In the genomic region with DNA sequence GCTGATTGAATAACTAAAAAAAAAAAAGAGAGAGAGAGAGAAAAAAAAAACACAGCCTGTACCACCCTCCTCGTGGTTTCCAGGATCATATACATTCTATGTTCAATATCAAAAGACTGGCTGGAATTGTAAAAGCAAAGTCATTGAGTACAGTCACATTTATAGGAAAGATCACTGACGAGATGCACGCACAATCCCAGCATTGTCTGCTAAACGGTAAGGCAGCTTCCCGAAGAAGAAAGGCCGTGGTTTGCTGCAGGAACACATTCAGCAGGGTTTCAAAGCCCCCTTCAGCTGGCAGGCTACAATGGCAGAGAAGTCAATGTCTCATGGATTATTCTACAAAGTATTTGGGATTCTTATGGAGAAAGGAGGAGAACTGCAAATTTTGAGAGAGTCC, we compare ENCODE assay signal across 16 cellular contexts. TPM values are rescaled to one million over a fixed set of nuclear protein-coding genes. Genes with fewer than 3 reads are reported as not detected.
A peak's percentile ranks its signal among the peaks of the same experiment; 100 is the strongest.
DNase-seq lines count a peak whose midpoint lies in the region; ATAC-seq, FAIRE-seq and TF ChIP-seq lines count a peak whose summit lies in the region.
"Had no signal": no experiment of that assay in that cellular context is flagged by ENCODE, and none has a peak within 500 bp of the region (broad histone marks: within the 10 kb centered on the region; RNA-seq: fewer than 3 reads in every experiment).

No MANE protein-coding gene starts in this region.

- H3K27me3 ChIP-seq in HepG2 (ENCODE audit: control insufficient read depth in 1 of 2, insufficient read depth in 2 of 2, low read length in 2 of 2): no peaks in the 10 kb centered on the region
- H3K27me3 ChIP-seq in right lobe of liver: no peaks in the 10 kb centered on the region
- H3K27me3 ChIP-seq: BLaER1 had no signal

- H3K9me3 ChIP-seq in HepG2 (ENCODE audit: low read length) (no peaks in the 10 kb centered on the region), right lobe of liver (no peaks in the 10 kb centered on the region)
- H3K9me3 ChIP-seq: BLaER1 had no signal

- H3K9me3 Mint-ChIP-seq in nephron progenitor cell: no peaks in the 10 kb centered on the region
- H3K9me3 Mint-ChIP-seq in activated T-helper 1 cell treated with anti-CD3 and anti-CD28 coated beads, Interleukin-12 subunit alpha, Interleukin-12 subunit beta, Interleukin-2, Interleukin-4 antibody, amounts not matched to agents 30 ng/mL and 10 ng/mL and 1 ng/mL, durations not matched to agents 14 hours and 24 hours and 36 hours: no peaks in the 10 kb centered on the region
- H3K9me3 Mint-ChIP-seq in activated T-cell treated with anti-CD3 and anti-CD28 coated beads, Interleukin-2, amount 50 U/mL, for 24 hours: no peaks in the 10 kb centered on the region
- H3K9me3 Mint-ChIP-seq: CD8-positive, alpha-beta memory T cell; GM23338 had no signal

- ATAC-seq in HepG2 (no peak), right lobe of liver (no peak)
- ATAC-seq: GM12878, GM23338 had no signal

- no peak overlapping the region for H3K4me2 ChIP-seq in HepG2 (ENCODE audit: low read depth, low read length)
- H3K4me2 ChIP-seq: BLaER1, GM23338 had no signal

- H3K9ac ChIP-seq in HepG2 (ENCODE audit: insufficient read depth, low read depth, low read length): no peak overlapping the region
- H3K9ac ChIP-seq: BLaER1 had no signal

- H3K27me3 Mint-ChIP-seq in nephron progenitor cell (ENCODE audit: low read depth, poor library complexity): no peaks in the 10 kb centered on the region
- H3K27me3 Mint-ChIP-seq in activated T-helper 1 cell treated with anti-CD3 and anti-CD28 coated beads, Interleukin-12 subunit alpha, Interleukin-12 subunit beta, Interleukin-2, Interleukin-4 antibody, amounts not matched to agents 30 ng/mL and 10 ng/mL and 1 ng/mL, durations not matched to agents 14 hours and 24 hours and 36 hours (ENCODE audit: insufficient read depth): no peaks in the 10 kb centered on the region
- H3K27me3 Mint-ChIP-seq in activated T-cell treated with anti-CD3 and anti-CD28 coated beads, Interleukin-2, amount 50 U/mL, for 24 hours: no peaks in the 10 kb centered on the region
- H3K27me3 Mint-ChIP-seq: CD8-positive, alpha-beta memory T cell had no signal

- peak overlapping the region; percentile 51 for H3K27ac Mint-ChIP-seq in nephron progenitor cell
- no peak overlapping the region for H3K27ac Mint-ChIP-seq in activated T-helper 1 cell treated with anti-CD3 and anti-CD28 coated beads, Interleukin-12 subunit alpha, Interleukin-12 subunit beta, Interleukin-2, Interleukin-4 antibody, amounts not matched to agents 30 ng/mL and 10 ng/mL and 1 ng/mL, durations not matched to agents 14 hours and 24 hours and 36 hours
- no peak overlapping the region for H3K27ac Mint-ChIP-seq in activated T-cell treated with anti-CD3 and anti-CD28 coated beads, Interleukin-2, amount 50 U/mL, for 24 hours
- H3K27ac Mint-ChIP-seq: CD8-positive, alpha-beta memory T cell; GM23338 had no signal

- peaks cover 35% of the 10 kb centered on the region for H3K36me3 Mint-ChIP-seq in nephron progenitor cell (ENCODE audit: low read depth)
- peaks cover 17% of the 10 kb centered on the region for H3K36me3 Mint-ChIP-seq in activated T-helper 1 cell treated with anti-CD3 and anti-CD28 coated beads, Interleukin-12 subunit alpha, Interleukin-12 subunit beta, Interleukin-2, Interleukin-4 antibody, amounts not matched to agents 30 ng/mL and 10 ng/mL and 1 ng/mL, durations not matched to agents 14 hours and 24 hours and 36 hours (ENCODE audit: low read depth)
- peaks cover 29% of the 10 kb centered on the region for H3K36me3 Mint-ChIP-seq in activated T-cell treated with anti-CD3 and anti-CD28 coated beads, Interleukin-2, amount 50 U/mL, for 24 hours (ENCODE audit: low read depth)

- in situ Hi-C loops in HepG2 (cut with HindIII; ENCODE audit: extremely low pct_ligation_motif_present, low pct_unique_long_range_greater_than_20kb): no loop called here
- in situ Hi-C loops in GM13977 (cut with MboI; ENCODE audit: low pct_unique_long_range_greater_than_20kb, low sequenced_read_pairs, unreplicated experiment): no loop called here

- no peak for TF ChIP-seq RAD21 in HepG2 (CRISPR knock-in tag; IDR thresholded peaks at IDR 0.05)

- no peaks in the 10 kb centered on the region for H4K20me1 ChIP-seq in HepG2 (ENCODE audit: insufficient read depth, low read length)
- H4K20me1 ChIP-seq: BLaER1 had no signal

- DNase-seq in HepG2 (ENCODE audit: low spot score): no peak
- no peak for DNase-seq in right lobe of liver
- peak; percentile 36 for DNase-seq in globus pallidus (ENCODE audit: low spot score)
- no peak for DNase-seq in nephron progenitor cell
- DNase-seq in activated T-helper 1 cell treated with anti-CD3 and anti-CD28 coated beads, Interleukin-12 subunit alpha, Interleukin-12 subunit beta, Interleukin-2, Interleukin-4 antibody, amounts not matched to agents 30 ng/mL and 10 ng/mL and 1 ng/mL, durations not matched to agents 14 hours and 24 hours and 36 hours (ENCODE audit: low spot score): no peak
- DNase-seq in GM13977 (ENCODE audit: low spot score): no peak
- no peak for DNase-seq in NCI-H2227 (lab: John Stamatoyannopoulos, UW; ENCODE audit: unreplicated experiment)
- DNase-seq in activated T-cell treated with anti-CD3 and anti-CD28 coated beads, Interleukin-2, amount 50 U/mL, for 24 hours: no peak
- DNase-seq: CD8-positive, alpha-beta memory T cell; DMS53; GF-D8; H7 had no signal

- no TSS peak for BruUV-seq in HepG2 (replicated peaks; lab: Mats Ljungman, UMichigan)

- intact Hi-C loops in HepG2 (cut with micrococcal nuclease; ENCODE audit: unreplicated experiment): no loop called here
- intact Hi-C loops in right lobe of liver (cut with DNase I): no loop called here
- intact Hi-C loops in activated T-helper 1 cell treated with anti-CD3 and anti-CD28 coated beads, Interleukin-12 subunit alpha, Interleukin-12 subunit beta, Interleukin-2, Interleukin-4 antibody, amounts not matched to agents 30 ng/mL and 10 ng/mL and 1 ng/mL, durations not matched to agents 14 hours and 24 hours and 36 hours (cut with micrococcal nuclease): no loop called here

- peaks cover 29% of the 10 kb centered on the region for H3K79me2 ChIP-seq in HepG2 (ENCODE audit: insufficient read depth, low read length)

- no peak overlapping the region for H3K4me3 Mint-ChIP-seq in nephron progenitor cell
- H3K4me3 Mint-ChIP-seq in activated T-helper 1 cell treated with anti-CD3 and anti-CD28 coated beads, Interleukin-12 subunit alpha, Interleukin-12 subunit beta, Interleukin-2, Interleukin-4 antibody, amounts not matched to agents 30 ng/mL and 10 ng/mL and 1 ng/mL, durations not matched to agents 14 hours and 24 hours and 36 hours: no peak overlapping the region
- H3K4me3 Mint-ChIP-seq in activated T-cell treated with anti-CD3 and anti-CD28 coated beads, Interleukin-2, amount 50 U/mL, for 24 hours: no peak overlapping the region
- H3K4me3 Mint-ChIP-seq: CD8-positive, alpha-beta memory T cell; GM23338 had no signal

- no peak overlapping the region for H3K4me3 ChIP-seq in HepG2 (replicated peaks in 1 of 3; ENCODE audit: insufficient read depth in 1 of 3, low read depth in 2 of 3, low read length in 3 of 3)
- H3K4me3 ChIP-seq in right lobe of liver: no peak overlapping the region
- H3K4me3 ChIP-seq: BLaER1, GM12878, GM23338 had no signal

- WGBS in HepG2 (ENCODE audit: low lambda C conversion rate): 95% methylated on average over 6 of the region's 6 CpGs
- 80% methylated on average over 2 of the region's 6 CpGs for WGBS in right lobe of liver (ENCODE audit: insufficient coverage, low coverage, low lambda C conversion rate, missing lambda C conversion rate)

- no peak for TF ChIP-seq CTCF in HepG2 (CRISPR knock-in tag; IDR thresholded peaks at IDR 0.05)
- no peak for TF ChIP-seq CTCF in right lobe of liver (IDR thresholded peaks at IDR 0.05)
- TF ChIP-seq CTCF in nephron progenitor cell (IDR thresholded peaks at IDR 0.05): no peak
- TF ChIP-seq CTCF in GM13977 (IDR thresholded peaks at IDR 0.05; ENCODE audit: extremely low read depth, insufficient read depth, missing control alignments): no peak

- CTCF ChIA-PET in HepG2 (lab: Yijun Ruan, JAX; ENCODE audit: low intra/inter-chr PET ratio, low total read pairs): no interaction called here

- no peak for TF ChIP-seq POLR2A in HepG2 (IDR thresholded peaks at IDR 0.05; ENCODE audit: insufficient read depth in 1 of 2, low read depth in 2 of 2, low read length in 2 of 2)
- no peak for TF ChIP-seq POLR2A in right lobe of liver (IDR thresholded peaks at IDR 0.05)

- H3K36me3 ChIP-seq in HepG2 (replicated peaks in 1 of 2; ENCODE audit: control insufficient read depth in 1 of 2, insufficient read depth in 2 of 2, low read length in 2 of 2) (peaks cover 23 to 61% of the 10 kb centered on the region in 2 experiments), right lobe of liver (peaks cover 0 to 4% (median 0%) of the 10 kb centered on the region in 4 donors)

- H3K4me1 ChIP-seq in HepG2 (ENCODE audit: insufficient read depth, low read length) (peaks cover 32% of the 10 kb centered on the region), right lobe of liver (peaks cover 0 to 11% (median 0%) of the 10 kb centered on the region in 4 donors)
- H3K4me1 ChIP-seq: BLaER1 had no signal

- no peaks in the 10 kb centered on the region for H3K4me1 Mint-ChIP-seq in nephron progenitor cell
- H3K4me1 Mint-ChIP-seq in activated T-helper 1 cell treated with anti-CD3 and anti-CD28 coated beads, Interleukin-12 subunit alpha, Interleukin-12 subunit beta, Interleukin-2, Interleukin-4 antibody, amounts not matched to agents 30 ng/mL and 10 ng/mL and 1 ng/mL, durations not matched to agents 14 hours and 24 hours and 36 hours (ENCODE audit: low read depth): no peaks in the 10 kb centered on the region
- no peaks in the 10 kb centered on the region for H3K4me1 Mint-ChIP-seq in activated T-cell treated with anti-CD3 and anti-CD28 coated beads, Interleukin-2, amount 50 U/mL, for 24 hours (ENCODE audit: low read depth)
- H3K4me1 Mint-ChIP-seq: CD8-positive, alpha-beta memory T cell had no signal

- H3K27ac ChIP-seq in HepG2 (ENCODE audit: extremely low read length, insufficient read depth, low read length) (no peak overlapping the region), right lobe of liver (no peak overlapping the region)
- H3K27ac ChIP-seq: 22Rv1, BLaER1 had no signal

- TF ChIP-seq EP300 in HepG2 (IDR thresholded peaks at IDR 0.05; ENCODE audit: low read depth in 2 of 2, low read length in 2 of 2) (no peak), HepG2 (CRISPR knock-in tag; IDR thresholded peaks at IDR 0.05; ENCODE audit: borderline replicate concordance) (no peak)

- no peak overlapping the region for H2AFZ ChIP-seq in HepG2 (ENCODE audit: low read length)
- H2AFZ ChIP-seq: GM23338 had no signal

- POLR2A ChIA-PET in HepG2 (lab: Yijun Ruan, JAX): interaction anchor here (1.5 kb wide), 1 partner anchor 38 kb away, joined by 4 read pairs; a partner anchor contains a TSS

- no peak for FAIRE-seq in HepG2 (lab: Jason Lieb, UNC)
- FAIRE-seq: GM12878 had no signal

RNA-seq across cellular contexts. Expression of a gene that starts 9.3 kb away (rescaled TPM):
- total RNA-seq in HepG2 (2016; rRNA removed; fragmentation: Illumina TruSeq; extraction: Trizol) (1,060 and 1,621 TPM in 2 replicates), right lobe of liver (10 to 100 TPM in 3 of 6 experiments, 1 to 10 TPM in 3; 1.5 to 26.6 (median 8.5) TPM)
- 149 and 161 TPM in 2 replicates for total RNA-seq in HepG2 (2016; cell fraction: cytosol; rRNA removed; fragmentation: Illumina TruSeq; extraction: Trizol; ENCODE audit: low read depth)
- total RNA-seq in HepG2 (2016; cell fraction: insoluble cytoplasmic fraction; rRNA removed; fragmentation: Illumina TruSeq; extraction: Trizol): 1,077 and 1,733 TPM in 2 replicates
- 191 and 197 TPM in 2 replicates for total RNA-seq in HepG2 (2016; cell fraction: membrane; rRNA removed; fragmentation: Illumina TruSeq; extraction: Trizol)
- total RNA-seq in HepG2 (2016; cell fraction: nucleus; rRNA removed; fragmentation: Illumina TruSeq; extraction: Trizol): 379 and 382 TPM in 2 replicates
- polyA plus RNA-seq in HepG2 (2011; rRNA removed): 304 and 464 TPM in 2 replicates
- polyA plus RNA-seq in HepG2 (2011; cell fraction: cytosol; rRNA removed): 354 and 445 TPM in 2 replicates
- polyA plus RNA-seq in HepG2 (2011; cell fraction: nucleus; rRNA removed): 76.3 and 83.7 TPM in 2 replicates
- 328 and 393 TPM in 2 replicates for polyA plus RNA-seq in HepG2 (2012)
- polyA plus RNA-seq in HepG2 (2016; cell fraction: cytosol; fragmentation: Illumina TruSeq; extraction: Trizol; ENCODE audit: low read depth): 156 and 179 TPM in 2 replicates
- 1,625 and 1,852 TPM in 2 replicates for polyA plus RNA-seq in HepG2 (2016; cell fraction: insoluble cytoplasmic fraction; fragmentation: Illumina TruSeq; extraction: Trizol; ENCODE audit: low read depth)
- polyA plus RNA-seq in HepG2 (2016; cell fraction: membrane; fragmentation: Illumina TruSeq; extraction: Trizol; ENCODE audit: low read depth): 151 and 153 TPM in 2 replicates
- polyA plus RNA-seq in HepG2 (2016; cell fraction: nucleus; fragmentation: Illumina TruSeq; extraction: Trizol; ENCODE audit: insufficient read depth, low read depth): 546 and 575 TPM in 2 replicates
- 222 and 280 TPM in 2 replicates for polyA minus RNA-seq in HepG2 (2011; rRNA and poly(A)+ RNA removed; ENCODE audit: low replicate concordance)
- 119 and 160 TPM in 2 replicates for polyA minus RNA-seq in HepG2 (2011; cell fraction: cytosol; rRNA and poly(A)+ RNA removed)
- 42.0 and 49.5 TPM in 2 replicates for polyA minus RNA-seq in HepG2 (2011; cell fraction: nucleus; rRNA and poly(A)+ RNA removed)
- 9.7 and 9.8 TPM in 2 replicates for total RNA-seq in activated T-helper 1 cell treated with anti-CD3 and anti-CD28 coated beads, Interleukin-12 subunit alpha, Interleukin-12 subunit beta, Interleukin-2, Interleukin-4 antibody, amounts not matched to agents 30 ng/mL and 10 ng/mL and 1 ng/mL, durations not matched to agents 14 hours and 24 hours and 36 hours

RNA-seq across cellular contexts. Expression of a gene that starts 37.7 kb away (rescaled TPM):
- 47.1 and 83.5 TPM in 2 replicates for total RNA-seq in HepG2 (2016; rRNA removed; fragmentation: Illumina TruSeq; extraction: Trizol)
- 30.5 and 33.0 TPM in 2 replicates for total RNA-seq in HepG2 (2016; cell fraction: cytosol; rRNA removed; fragmentation: Illumina TruSeq; extraction: Trizol; ENCODE audit: low read depth)
- 48.8 and 85.3 TPM in 2 replicates for total RNA-seq in HepG2 (2016; cell fraction: insoluble cytoplasmic fraction; rRNA removed; fragmentation: Illumina TruSeq; extraction: Trizol)
- total RNA-seq in HepG2 (2016; cell fraction: membrane; rRNA removed; fragmentation: Illumina TruSeq; extraction: Trizol): 54.4 and 54.7 TPM in 2 replicates
- total RNA-seq in HepG2 (2016; cell fraction: nucleus; rRNA removed; fragmentation: Illumina TruSeq; extraction: Trizol): 37.1 and 40.2 TPM in 2 replicates
- 159 and 162 TPM in 2 replicates for polyA plus RNA-seq in HepG2 (2011; rRNA removed)
- polyA plus RNA-seq in HepG2 (2011; cell fraction: cytosol; rRNA removed): 187 and 245 TPM in 2 replicates
- polyA plus RNA-seq in HepG2 (2011; cell fraction: nucleus; rRNA removed): 97.8 and 101 TPM in 2 replicates
- 151 and 164 TPM in 2 replicates for polyA plus RNA-seq in HepG2 (2012)
- polyA plus RNA-seq in HepG2 (2016; cell fraction: cytosol; fragmentation: Illumina TruSeq; extraction: Trizol; ENCODE audit: low read depth): 53.6 and 57.2 TPM in 2 replicates
- 224 and 233 TPM in 2 replicates for polyA plus RNA-seq in HepG2 (2016; cell fraction: insoluble cytoplasmic fraction; fragmentation: Illumina TruSeq; extraction: Trizol; ENCODE audit: low read depth)
- polyA plus RNA-seq in HepG2 (2016; cell fraction: membrane; fragmentation: Illumina TruSeq; extraction: Trizol; ENCODE audit: low read depth): 81.4 and 91.5 TPM in 2 replicates
- 100 and 106 TPM in 2 replicates for polyA plus RNA-seq in HepG2 (2016; cell fraction: nucleus; fragmentation: Illumina TruSeq; extraction: Trizol; ENCODE audit: insufficient read depth, low read depth)
- polyA minus RNA-seq in HepG2 (2011; rRNA and poly(A)+ RNA removed; ENCODE audit: low replicate concordance): 115 and 322 TPM in 2 replicates
- polyA minus RNA-seq in HepG2 (2011; cell fraction: cytosol; rRNA and poly(A)+ RNA removed): 172 TPM in 2 replicates
- polyA minus RNA-seq in HepG2 (2011; cell fraction: nucleus; rRNA and poly(A)+ RNA removed): 70.4 and 93.7 TPM in 2 replicates
- total RNA-seq in right lobe of liver: 10 to 100 TPM; 15.5 to 19.5 (median 16.6) TPM
- 132 and 133 TPM in 2 replicates for total RNA-seq in activated T-helper 1 cell treated with anti-CD3 and anti-CD28 coated beads, Interleukin-12 subunit alpha, Interleukin-12 subunit beta, Interleukin-2, Interleukin-4 antibody, amounts not matched to agents 30 ng/mL and 10 ng/mL and 1 ng/mL, durations not matched to agents 14 hours and 24 hours and 36 hours

RNA-seq across cellular contexts. Expression of a gene that starts 45.1 kb away (rescaled TPM):
- total RNA-seq in HepG2 (2016; rRNA removed; fragmentation: Illumina TruSeq; extraction: Trizol) (28.2 and 31.9 TPM in 2 replicates), right lobe of liver (10 to 100 TPM; 18.1 to 24.6 (median 22.4) TPM)
- total RNA-seq in HepG2 (2016; cell fraction: cytosol; rRNA removed; fragmentation: Illumina TruSeq; extraction: Trizol; ENCODE audit: low read depth): 18.6 and 20.3 TPM in 2 replicates
- total RNA-seq in HepG2 (2016; cell fraction: insoluble cytoplasmic fraction; rRNA removed; fragmentation: Illumina TruSeq; extraction: Trizol): 25.4 and 28.2 TPM in 2 replicates
- 17.7 and 18.1 TPM in 2 replicates for total RNA-seq in HepG2 (2016; cell fraction: membrane; rRNA removed; fragmentation: Illumina TruSeq; extraction: Trizol)
- 36.0 and 41.1 TPM in 2 replicates for total RNA-seq in HepG2 (2016; cell fraction: nucleus; rRNA removed; fragmentation: Illumina TruSeq; extraction: Trizol)
- polyA plus RNA-seq in HepG2 (2011; rRNA removed): 11.4 and 13.6 TPM in 2 replicates
- polyA plus RNA-seq in HepG2 (2011; cell fraction: cytosol; rRNA removed): 7.5 and 8.1 TPM in 2 replicates
- polyA plus RNA-seq in HepG2 (2011; cell fraction: nucleus; rRNA removed): 45.3 and 46.4 TPM in 2 replicates
- 25.4 and 26.4 TPM in 2 replicates for polyA plus RNA-seq in HepG2 (2012)
- 3.6 and 3.7 TPM in 2 replicates for polyA plus RNA-seq in HepG2 (2016; cell fraction: cytosol; fragmentation: Illumina TruSeq; extraction: Trizol; ENCODE audit: low read depth)
- 23.4 and 32.9 TPM in 2 replicates for polyA plus RNA-seq in HepG2 (2016; cell fraction: insoluble cytoplasmic fraction; fragmentation: Illumina TruSeq; extraction: Trizol; ENCODE audit: low read depth)
- polyA plus RNA-seq in HepG2 (2016; cell fraction: membrane; fragmentation: Illumina TruSeq; extraction: Trizol; ENCODE audit: low read depth): 9.8 and 10.7 TPM in 2 replicates
- polyA plus RNA-seq in HepG2 (2016; cell fraction: nucleus; fragmentation: Illumina TruSeq; extraction: Trizol; ENCODE audit: insufficient read depth, low read depth): 61.5 and 63.2 TPM in 2 replicates
- 17.8 and 29.5 TPM in 2 replicates for polyA minus RNA-seq in HepG2 (2011; rRNA and poly(A)+ RNA removed; ENCODE audit: low replicate concordance)
- polyA minus RNA-seq in HepG2 (2011; cell fraction: cytosol; rRNA and poly(A)+ RNA removed): 12.8 and 16.9 TPM in 2 replicates
- polyA minus RNA-seq in HepG2 (2011; cell fraction: nucleus; rRNA and poly(A)+ RNA removed): 37.2 and 39.9 TPM in 2 replicates
- 53.8 and 58.3 TPM in 2 replicates for total RNA-seq in activated T-helper 1 cell treated with anti-CD3 and anti-CD28 coated beads, Interleukin-12 subunit alpha, Interleukin-12 subunit beta, Interleukin-2, Interleukin-4 antibody, amounts not matched to agents 30 ng/mL and 10 ng/mL and 1 ng/mL, durations not matched to agents 14 hours and 24 hours and 36 hours

Comparison
In these comparisons a context has a peak if more than half of its experiments do, and no peak if none do; other contexts are left out.
1. RNA of a gene that starts 9.3 kb away (total RNA-seq): 149 to 1,733 TPM in HepG2; 1.5 to 26.6 TPM in right lobe of liver and 9.7 to 9.8 TPM in activated T-helper 1 cell treated with anti-CD3 and anti-CD28 coated beads, Interleukin-12 subunit alpha, Interleukin-12 subunit beta, Interleukin-2, Interleukin-4 antibody, amounts not matched to agents 30 ng/mL and 10 ng/mL and 1 ng/mL, durations not matched to agents 14 hours and 24 hours and 36 hours; every median in the first group is over 4 times any median in the second.